In genomic region chr2:217901826-217902225, GRCh38 we compare ENCODE assay signal across 8 cellular contexts.
DNase-seq lines count a peak whose midpoint lies in the region; ATAC-seq and TF ChIP-seq lines count a peak whose summit lies in the region.
"Had no signal": no experiment of that assay in that cellular context is flagged by ENCODE, and none has a peak within 500 bp of the region (broad histone marks: within the 10 kb centered on the region; RNA-seq: fewer than 3 reads in every experiment).

No MANE protein-coding gene starts in this region.

- ATAC-seq in upper lobe of right lung = no peak

- 90 to 98% methylated on average over 4 to 5 of the region's 5 CpGs for WGBS in mesodermal cell (ENCODE audit: insufficient coverage in 2 of 2), 2 experiments

- H3K36me3 ChIP-seq in Peyer's patch (peaks cover 0 to 13% (median 0%) of the 10 kb centered on the region in 3 donors), mesodermal cell (ENCODE audit: control insufficient read depth, insufficient read depth, low read length) (peaks cover 26% of the 10 kb centered on the region), upper lobe of right lung (peaks cover 49% of the 10 kb centered on the region)

- no peak for TF ChIP-seq POLR2A in Peyer's patch (IDR thresholded peaks at IDR 0.05)

- H3K27me3 ChIP-seq in Peyer's patch (no peaks in the 10 kb centered on the region), upper lobe of right lung (no peaks in the 10 kb centered on the region)

- H3K4me1 ChIP-seq in Peyer's patch = peaks cover 0 to 74% (median 2%) of the 10 kb centered on the region in 4 donors
- H3K4me1 ChIP-seq in mesodermal cell (ENCODE audit: control insufficient read depth, insufficient read depth, low read length, poor library complexity, severe bottlenecking) = peaks cover 40% of the 10 kb centered on the region
- H3K4me1 ChIP-seq in upper lobe of right lung = peaks cover 98% of the 10 kb centered on the region

- no peak for TF ChIP-seq CTCF in Peyer's patch (IDR thresholded peaks at IDR 0.05)
- no peak for TF ChIP-seq CTCF in epithelial cell of proximal tubule (conservative IDR thresholded peaks at IDR 0.05; ENCODE audit: low read depth, low read length)
- no peak for TF ChIP-seq CTCF in upper lobe of right lung (IDR thresholded peaks at IDR 0.05)

- peak overlapping the region; percentile 66 to 92 (median 80) for H3K27ac ChIP-seq in Peyer's patch
- peak overlapping the region; percentile 45 for H3K27ac ChIP-seq in mesodermal cell (ENCODE audit: low read depth, low read length, severe bottlenecking)
- H3K27ac ChIP-seq in upper lobe of right lung = peak overlapping the region; percentile 90
- H3K27ac ChIP-seq: HL-60 had no signal

- DNase-seq in Peyer's patch (no peak), epithelial cell of proximal tubule (ENCODE audit: low read depth) (no peak), upper lobe of right lung (no peak), SW480 (ENCODE audit: low spot score) (no peak), mucosa of gallbladder (ENCODE audit: low spot score) (no peak)
- no peak for DNase-seq in activated effector memory CD4-positive, alpha-beta T cell treated with anti-CD3 and anti-CD28 coated beads, Interleukin-2, amount 50 U/mL, for 16 hours

- H3K9me3 ChIP-seq in Peyer's patch = no peaks in the 10 kb centered on the region
- no peaks in the 10 kb centered on the region for H3K9me3 ChIP-seq in mesodermal cell (ENCODE audit: control insufficient read depth, low read length)
- H3K9me3 ChIP-seq in upper lobe of right lung = no peaks in the 10 kb centered on the region

- intact Hi-C loops in upper lobe of right lung (cut with DNase I) = no loop called here

- no peak overlapping the region for H3K4me3 ChIP-seq in Peyer's patch
- peak overlapping the region; percentile 8 for H3K4me3 ChIP-seq in epithelial cell of proximal tubule (ENCODE audit: low read depth, low read length)
- H3K4me3 ChIP-seq in mesodermal cell (ENCODE audit: extremely low read depth, insufficient read depth, low read length, poor library complexity, severe bottlenecking) = no peak overlapping the region
- peak overlapping the region; percentile 43 for H3K4me3 ChIP-seq in upper lobe of right lung

Comparison
In these comparisons a context has a peak if more than half of its experiments do, and no peak if none do; other contexts are left out.
1. H3K4me3 ChIP-seq: peak in epithelial cell of proximal tubule (single experiment) and upper lobe of right lung (single experiment); none in Peyer's patch (0 of 4) and mesodermal cell (single experiment).
2. Peak in every context shown above with its lines, with median percentiles within 50 percentile points of each other: H3K27ac ChIP-seq.